ENCODE assay signal across 8 cellular contexts in genomic region chr1:24558902-24559791, GRCh38. TPM values are rescaled to one million over a fixed set of nuclear protein-coding genes. Genes with fewer than 3 reads are reported as not detected.
A peak's percentile ranks its signal among the peaks of the same experiment; 100 is the strongest.
DNase-seq lines count a peak whose midpoint lies in the region; ATAC-seq, FAIRE-seq and TF ChIP-seq lines count a peak whose summit lies in the region.

No MANE protein-coding gene starts in this region.

- H3K4me3 ChIP-seq in fibroblast of pulmonary artery (replicated peaks; ENCODE audit: low read depth, low read length) (no peak overlapping the region), smooth muscle cell (no peak overlapping the region)

- FAIRE-seq in D721Med (lab: Jason Lieb, UNC): no peak

- DNase-seq in GM04503 (ENCODE audit: low read depth) (peak; percentile 31), fibroblast of pulmonary artery (ENCODE audit: low read depth) (peak; percentile 59), osteocyte (ENCODE audit: extremely low spot score, unreplicated experiment) (no peak), posterior vena cava (ENCODE audit: low spot score) (no peak), smooth muscle cell (lab: John Stamatoyannopoulos, UW; ENCODE audit: unreplicated experiment) (no peak), D721Med (ENCODE audit: insufficient read length, low spot score) (no peak)

- H3K4me2 ChIP-seq in smooth muscle cell: no peak overlapping the region

- no peaks in the 10 kb centered on the region for H4K20me1 ChIP-seq in smooth muscle cell (ENCODE audit: low read depth)

- no peak overlapping the region for H3K9ac ChIP-seq in smooth muscle cell (ENCODE audit: low read depth)

- 78% methylated on average over 12 of the region's 12 CpGs for WGBS in smooth muscle cell (ENCODE audit: low lambda C conversion rate)

- H3K27ac Mint-ChIP-seq in osteocyte (ENCODE audit: unreplicated experiment): no peak overlapping the region

- H3K4me3 Mint-ChIP-seq in osteocyte (ENCODE audit: unreplicated experiment): peak overlapping the region; percentile 27

- H3K79me2 ChIP-seq in smooth muscle cell (ENCODE audit: low read depth): no peaks in the 10 kb centered on the region

- ATAC-seq in GM21723 (IDR thresholded peaks at IDR 0.05; ENCODE audit: unreplicated experiment): no peak

- peaks cover 25% of the 10 kb centered on the region for H3K27me3 ChIP-seq in smooth muscle cell (ENCODE audit: low read depth)

- intact Hi-C loops in posterior vena cava (cut with DNase I): no loop called here

- no peaks in the 10 kb centered on the region for H3F3A ChIP-seq in smooth muscle cell (ENCODE audit: low read depth)

- no peak overlapping the region for H2AFZ ChIP-seq in smooth muscle cell (ENCODE audit: low read depth)

- H3K4me1 Mint-ChIP-seq in osteocyte (ENCODE audit: unreplicated experiment): peaks cover 26% of the 10 kb centered on the region

- H3K36me3 Mint-ChIP-seq in osteocyte (ENCODE audit: unreplicated experiment): no peaks in the 10 kb centered on the region

- no peaks in the 10 kb centered on the region for H3K9me3 ChIP-seq in smooth muscle cell (replicated peaks; ENCODE audit: low read depth)

- no peak overlapping the region for H3K27ac ChIP-seq in smooth muscle cell (ENCODE audit: low read depth)

- peaks cover 25% of the 10 kb centered on the region for H3K27me3 Mint-ChIP-seq in osteocyte (ENCODE audit: unreplicated experiment)

- no peak for TF ChIP-seq CTCF in fibroblast of pulmonary artery (IDR thresholded peaks at IDR 0.05; ENCODE audit: low read length, missing control alignments)
- no peak for TF ChIP-seq CTCF in osteocyte (IDR thresholded peaks at IDR 0.05)
- no peak for TF ChIP-seq CTCF in smooth muscle cell (IDR thresholded peaks at IDR 0.05; ENCODE audit: borderline replicate concordance, insufficient read depth, poor library complexity, severe bottlenecking)
- no peak for TF ChIP-seq CTCF in D721Med (IDR thresholded peaks at IDR 0.05; ENCODE audit: insufficient read depth, missing control alignments)

- no peaks in the 10 kb centered on the region for H3K4me1 ChIP-seq in smooth muscle cell (ENCODE audit: low read depth)

- no peaks in the 10 kb centered on the region for H3K9me3 Mint-ChIP-seq in osteocyte (ENCODE audit: unreplicated experiment)

- H3K36me3 ChIP-seq in smooth muscle cell (ENCODE audit: low read depth): no peaks in the 10 kb centered on the region

TF ChIP-seq in PFSK-1, 5 proteins besides CTCF, POLR2A, EP300 and RAD21:
- TF ChIP-seq, protein P1, sequence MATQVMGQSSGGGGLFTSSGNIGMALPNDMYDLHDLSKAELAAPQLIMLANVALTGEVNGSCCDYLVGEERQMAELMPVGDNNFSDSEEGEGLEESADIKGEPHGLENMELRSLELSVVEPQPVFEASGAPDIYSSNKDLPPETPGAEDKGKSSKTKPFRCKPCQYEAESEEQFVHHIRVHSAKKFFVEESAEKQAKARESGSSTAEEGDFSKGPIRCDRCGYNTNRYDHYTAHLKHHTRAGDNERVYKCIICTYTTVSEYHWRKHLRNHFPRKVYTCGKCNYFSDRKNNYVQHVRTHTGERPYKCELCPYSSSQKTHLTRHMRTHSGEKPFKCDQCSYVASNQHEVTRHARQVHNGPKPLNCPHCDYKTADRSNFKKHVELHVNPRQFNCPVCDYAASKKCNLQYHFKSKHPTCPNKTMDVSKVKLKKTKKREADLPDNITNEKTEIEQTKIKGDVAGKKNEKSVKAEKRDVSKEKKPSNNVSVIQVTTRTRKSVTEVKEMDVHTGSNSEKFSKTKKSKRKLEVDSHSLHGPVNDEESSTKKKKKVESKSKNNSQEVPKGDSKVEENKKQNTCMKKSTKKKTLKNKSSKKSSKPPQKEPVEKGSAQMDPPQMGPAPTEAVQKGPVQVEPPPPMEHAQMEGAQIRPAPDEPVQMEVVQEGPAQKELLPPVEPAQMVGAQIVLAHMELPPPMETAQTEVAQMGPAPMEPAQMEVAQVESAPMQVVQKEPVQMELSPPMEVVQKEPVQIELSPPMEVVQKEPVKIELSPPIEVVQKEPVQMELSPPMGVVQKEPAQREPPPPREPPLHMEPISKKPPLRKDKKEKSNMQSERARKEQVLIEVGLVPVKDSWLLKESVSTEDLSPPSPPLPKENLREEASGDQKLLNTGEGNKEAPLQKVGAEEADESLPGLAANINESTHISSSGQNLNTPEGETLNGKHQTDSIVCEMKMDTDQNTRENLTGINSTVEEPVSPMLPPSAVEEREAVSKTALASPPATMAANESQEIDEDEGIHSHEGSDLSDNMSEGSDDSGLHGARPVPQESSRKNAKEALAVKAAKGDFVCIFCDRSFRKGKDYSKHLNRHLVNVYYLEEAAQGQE (IDR thresholded peaks at IDR 0.05; ENCODE audit: insufficient read depth in 1 of 2, low read depth in 2 of 2, low read length in 2 of 2): peak; percentile 60 to 83; a peak in 3 of 4 replicates
- no peak for TF ChIP-seq TAF1 (IDR thresholded peaks at IDR 0.05; ENCODE audit: borderline replicate concordance, insufficient read depth, low read length)

RNA-seq across cellular contexts. Expression of gene NCMAP, which starts 3.3 kb away (rescaled TPM):
- not detected for polyA plus RNA-seq in PFSK-1 (2012; ENCODE audit: insufficient read length, low read depth)
- not detected in 2 replicates for total RNA-seq in osteocyte
- not detected for total RNA-seq in posterior vena cava
- total RNA-seq in smooth muscle cell: not detected in 2 replicates
- not detected in 2 replicates for polyA plus RNA-seq in smooth muscle cell

RNA-seq across cellular contexts. Expression of gene RCAN3, which starts 56.5 kb away (rescaled TPM):
- 1.5 TPM for polyA plus RNA-seq in PFSK-1 (2012; ENCODE audit: insufficient read length, low read depth)
- 9.8 and 10.3 TPM in 2 replicates for total RNA-seq in osteocyte
- 1 to 10 TPM; 6.0 to 9.9 TPM for total RNA-seq in posterior vena cava
- 15.7 and 20.0 TPM in 2 replicates for total RNA-seq in smooth muscle cell
- polyA plus RNA-seq in smooth muscle cell: 4.5 and 5.3 TPM in 2 replicates

Comparison
In these comparisons a context has a peak if more than half of its experiments do, and no peak if none do; other contexts are left out.
1. DNase-seq: peak in GM04503 (single experiment) and fibroblast of pulmonary artery (single experiment); none in osteocyte (single experiment), posterior vena cava (single experiment), smooth muscle cell (single experiment) and D721Med (single experiment).